In the genomic region with DNA sequence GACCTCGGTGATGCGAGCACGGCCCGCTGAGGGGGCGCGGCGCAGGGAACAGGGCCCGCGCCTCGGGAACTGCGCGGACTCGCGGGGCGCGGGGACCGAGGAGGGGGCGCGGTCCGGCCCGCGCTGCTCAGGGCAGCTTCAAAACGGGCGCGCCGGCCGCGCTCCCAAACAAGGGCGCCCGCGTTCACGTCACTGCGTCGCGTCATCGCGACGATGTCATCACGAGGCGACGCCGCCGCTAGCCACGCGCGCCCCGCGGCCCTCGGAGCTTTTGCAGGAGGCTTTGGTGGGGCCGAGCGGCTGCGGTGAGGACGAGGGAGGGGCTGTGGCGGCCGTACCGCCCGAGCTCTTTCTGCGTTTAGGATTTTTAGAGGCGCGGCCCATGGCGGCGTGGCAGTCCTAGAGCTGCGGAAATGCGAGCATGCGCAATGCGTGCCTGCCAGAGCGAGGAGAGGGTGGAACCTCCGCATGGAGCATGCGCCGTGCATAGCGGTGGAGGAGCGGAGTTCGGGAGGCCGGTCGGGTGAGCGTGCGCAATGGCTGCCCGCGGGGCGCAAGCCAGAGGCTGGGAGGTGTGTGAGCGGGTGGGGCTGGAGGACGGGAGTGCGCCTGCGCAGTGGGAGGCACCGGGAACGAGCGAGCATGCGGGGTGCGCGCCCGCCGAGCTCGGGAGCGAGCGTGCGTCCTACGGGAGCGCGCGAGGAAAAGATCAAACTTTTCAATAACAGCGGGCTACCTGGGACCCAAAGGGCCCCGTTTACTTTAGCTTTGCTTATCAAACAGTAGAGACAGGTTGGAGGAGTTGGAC, we compare ENCODE assay signal across 1 cellular context.
TF ChIP-seq lines count a peak whose summit lies in the region.

A gene with protein sequence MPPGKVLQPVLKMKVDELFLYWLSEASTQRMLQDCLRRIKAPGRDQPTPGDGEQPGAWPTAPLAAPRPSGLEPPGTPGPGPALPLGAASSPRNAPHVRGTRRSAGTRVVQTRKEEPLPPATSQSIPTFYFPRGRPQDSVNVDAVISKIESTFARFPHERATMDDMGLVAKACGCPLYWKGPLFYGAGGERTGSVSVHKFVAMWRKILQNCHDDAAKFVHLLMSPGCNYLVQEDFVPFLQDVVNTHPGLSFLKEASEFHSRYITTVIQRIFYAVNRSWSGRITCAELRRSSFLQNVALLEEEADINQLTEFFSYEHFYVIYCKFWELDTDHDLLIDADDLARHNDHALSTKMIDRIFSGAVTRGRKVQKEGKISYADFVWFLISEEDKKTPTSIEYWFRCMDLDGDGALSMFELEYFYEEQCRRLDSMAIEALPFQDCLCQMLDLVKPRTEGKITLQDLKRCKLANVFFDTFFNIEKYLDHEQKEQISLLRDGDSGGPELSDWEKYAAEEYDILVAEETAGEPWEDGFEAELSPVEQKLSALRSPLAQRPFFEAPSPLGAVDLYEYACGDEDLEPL (minus strand): TSS at position 140 of the 808 bp plus-strand sequence. CDS start 216 bp downstream, outside the sequence.

TF ChIP-seq in HEK293, 187 proteins besides CTCF, POLR2A, EP300 and RAD21 (continued from another document and continues in another):
- TF ChIP-seq OSR2 (tag by site-specific recombination; IDR thresholded peaks at IDR 0.05) (no peak), ZNF571 (tag by site-specific recombination; IDR thresholded peaks at IDR 0.05) (no peak), ZNF600 (tag by site-specific recombination; IDR thresholded peaks at IDR 0.05) (peak; percentile 85), ZNF433 (tag by site-specific recombination; IDR thresholded peaks at IDR 0.05; ENCODE audit: low read depth) (no peak), ZNF292 (tag by site-specific recombination; IDR thresholded peaks at IDR 0.05; ENCODE audit: borderline replicate concordance, low read depth) (no peak), ZSCAN30 (tag by site-specific recombination; IDR thresholded peaks at IDR 0.05) (peak; percentile 79; the same call in 1 of the 2 replicates), ZNF121 (tag by site-specific recombination; IDR thresholded peaks at IDR 0.05) (no peak), MEIS1 (CRISPR knock-in tag; IDR thresholded peaks at IDR 0.05; ENCODE audit: borderline replicate concordance) (no peak), HIC1 (tag by site-specific recombination; IDR thresholded peaks at IDR 0.05) (no peak), ZNF426 (tag by site-specific recombination; IDR thresholded peaks at IDR 0.05) (no peak), HOXA7 (CRISPR knock-in tag; IDR thresholded peaks at IDR 0.05; ENCODE audit: borderline replicate concordance) (no peak), BCL11B (tag by site-specific recombination; IDR thresholded peaks at IDR 0.05; ENCODE audit: low read depth) (no peak), ZNF658 (tag by site-specific recombination; IDR thresholded peaks at IDR 0.05) (no peak), ZNF837 (tag by site-specific recombination; IDR thresholded peaks at IDR 0.05) (no peak), ZNF335 (tag by site-specific recombination; conservative IDR thresholded peaks at IDR 0.05) (peak; percentile 80), ZBTB48 (tag by site-specific recombination; IDR thresholded peaks at IDR 0.05) (no peak), ZNF221 (tag by site-specific recombination; IDR thresholded peaks at IDR 0.05; ENCODE audit: borderline replicate concordance) (no peak), HOXD13 (CRISPR knock-in tag; IDR thresholded peaks at IDR 0.05; ENCODE audit: borderline replicate concordance) (no peak), ZNF843 (tag by site-specific recombination; IDR thresholded peaks at IDR 0.05) (peak; percentile 41; the same call in 1 of the 2 replicates), ZNF624 (tag by site-specific recombination; IDR thresholded peaks at IDR 0.05) (no peak), ZNF394 (tag by site-specific recombination; IDR thresholded peaks at IDR 0.05; ENCODE audit: borderline replicate concordance) (peak; percentile 58; the same call in 1 of the 2 replicates), ZNF10 (tag by site-specific recombination; IDR thresholded peaks at IDR 0.05) (no peak), ZNF561 (tag by site-specific recombination; IDR thresholded peaks at IDR 0.05; ENCODE audit: borderline replicate concordance) (peak; percentile 59; the same call in 1 of the 2 replicates), MYNN (tag by site-specific recombination; IDR thresholded peaks at IDR 0.05; ENCODE audit: borderline replicate concordance) (no peak), ZNF350 (tag by site-specific recombination; IDR thresholded peaks at IDR 0.05) (no peak), ZNF155 (tag by site-specific recombination; IDR thresholded peaks at IDR 0.05) (no peak), YY1 (tag by site-specific recombination; IDR thresholded peaks at IDR 0.05) (peak; percentile 66; the same call in 1 of the 2 replicates), KLF7 (tag by site-specific recombination; IDR thresholded peaks at IDR 0.05; ENCODE audit: borderline replicate concordance) (no peak), ZNF416 (tag by site-specific recombination; IDR thresholded peaks at IDR 0.05) (no peak), ZNF529 (tag by site-specific recombination; IDR thresholded peaks at IDR 0.05; ENCODE audit: insufficient replicate concordance) (no peak), ZNF558 (tag by site-specific recombination; IDR thresholded peaks at IDR 0.05) (no peak), ZNF248 (tag by site-specific recombination; IDR thresholded peaks at IDR 0.05) (no peak), ZNF404 (tag by site-specific recombination; IDR thresholded peaks at IDR 0.05) (no peak), ZNF701 (tag by site-specific recombination; IDR thresholded peaks at IDR 0.05) (no peak), KLF1 (tag by site-specific recombination; IDR thresholded peaks at IDR 0.05) (peak; percentile 56; the same call in 1 of the 2 replicates), ZNF223 (tag by site-specific recombination; IDR thresholded peaks at IDR 0.05) (no peak), SP2 (tag by site-specific recombination; IDR thresholded peaks at IDR 0.05) (peak; percentile 68), ZNF138 (tag by site-specific recombination; IDR thresholded peaks at IDR 0.05; ENCODE audit: borderline replicate concordance) (no peak), ZNF214 (tag by site-specific recombination; IDR thresholded peaks at IDR 0.05; ENCODE audit: borderline replicate concordance) (no peak), RBAK (tag by site-specific recombination; IDR thresholded peaks at IDR 0.05) (no peak), ZNF501 (tag by site-specific recombination; IDR thresholded peaks at IDR 0.05) (no peak), ZNF341 (tag by site-specific recombination; IDR thresholded peaks at IDR 0.05; ENCODE audit: low read depth) (no peak), ZNF580 (tag by site-specific recombination; IDR thresholded peaks at IDR 0.05) (no peak), ZNF560 (tag by site-specific recombination; IDR thresholded peaks at IDR 0.05; ENCODE audit: borderline replicate concordance) (no peak), ZNF830 (tag by site-specific recombination; IDR thresholded peaks at IDR 0.05; ENCODE audit: low read depth) (no peak), KLF16 (tag by site-specific recombination; IDR thresholded peaks at IDR 0.05) (no peak), ZNF510 (tag by site-specific recombination; IDR thresholded peaks at IDR 0.05; ENCODE audit: insufficient replicate concordance) (no peak), ZBTB49 (tag by site-specific recombination; IDR thresholded peaks at IDR 0.05; ENCODE audit: low read depth) (no peak), ZNF239 (tag by site-specific recombination; IDR thresholded peaks at IDR 0.05) (no peak)
- TF ChIP-seq, protein P1, sequence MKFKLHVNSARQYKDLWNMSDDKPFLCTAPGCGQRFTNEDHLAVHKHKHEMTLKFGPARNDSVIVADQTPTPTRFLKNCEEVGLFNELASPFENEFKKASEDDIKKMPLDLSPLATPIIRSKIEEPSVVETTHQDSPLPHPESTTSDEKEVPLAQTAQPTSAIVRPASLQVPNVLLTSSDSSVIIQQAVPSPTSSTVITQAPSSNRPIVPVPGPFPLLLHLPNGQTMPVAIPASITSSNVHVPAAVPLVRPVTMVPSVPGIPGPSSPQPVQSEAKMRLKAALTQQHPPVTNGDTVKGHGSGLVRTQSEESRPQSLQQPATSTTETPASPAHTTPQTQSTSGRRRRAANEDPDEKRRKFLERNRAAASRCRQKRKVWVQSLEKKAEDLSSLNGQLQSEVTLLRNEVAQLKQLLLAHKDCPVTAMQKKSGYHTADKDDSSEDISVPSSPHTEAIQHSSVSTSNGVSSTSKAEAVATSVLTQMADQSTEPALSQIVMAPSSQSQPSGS (tag by site-specific recombination; IDR thresholded peaks at IDR 0.05; ENCODE audit: low read depth) = peak; percentile 88
- TF ChIP-seq, protein P2, sequence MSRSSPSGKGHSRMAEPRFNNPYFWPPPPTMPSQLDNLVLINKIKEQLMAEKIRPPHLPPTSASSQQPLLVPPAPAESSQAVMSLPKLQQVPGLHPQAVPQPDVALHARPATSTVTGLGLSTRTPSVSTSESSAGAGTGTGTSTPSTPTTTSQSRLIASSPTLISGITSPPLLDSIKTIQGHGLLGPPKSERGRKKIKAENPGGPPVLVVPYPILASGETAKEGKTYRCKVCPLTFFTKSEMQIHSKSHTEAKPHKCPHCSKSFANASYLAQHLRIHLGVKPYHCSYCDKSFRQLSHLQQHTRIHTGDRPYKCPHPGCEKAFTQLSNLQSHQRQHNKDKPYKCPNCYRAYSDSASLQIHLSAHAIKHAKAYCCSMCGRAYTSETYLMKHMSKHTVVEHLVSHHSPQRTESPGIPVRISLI (tag by site-specific recombination; IDR thresholded peaks at IDR 0.05) = no peak
- TF ChIP-seq, protein P3, sequence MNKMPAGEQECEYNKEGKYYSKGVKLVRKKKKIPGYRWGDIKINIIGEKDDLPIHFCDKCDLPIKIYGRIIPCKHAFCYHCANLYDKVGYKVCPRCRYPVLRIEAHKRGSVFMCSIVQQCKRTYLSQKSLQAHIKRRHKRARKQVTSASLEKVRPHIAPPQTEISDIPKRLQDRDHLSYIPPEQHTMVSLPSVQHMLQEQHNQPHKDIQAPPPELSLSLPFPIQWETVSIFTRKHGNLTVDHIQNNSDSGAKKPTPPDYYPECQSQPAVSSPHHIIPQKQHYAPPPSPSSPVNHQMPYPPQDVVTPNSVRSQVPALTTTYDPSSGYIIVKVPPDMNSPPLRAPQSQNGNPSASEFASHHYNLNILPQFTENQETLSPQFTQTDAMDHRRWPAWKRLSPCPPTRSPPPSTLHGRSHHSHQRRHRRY (tag by site-specific recombination; IDR thresholded peaks at IDR 0.05) = no peak
- TF ChIP-seq, protein P4, sequence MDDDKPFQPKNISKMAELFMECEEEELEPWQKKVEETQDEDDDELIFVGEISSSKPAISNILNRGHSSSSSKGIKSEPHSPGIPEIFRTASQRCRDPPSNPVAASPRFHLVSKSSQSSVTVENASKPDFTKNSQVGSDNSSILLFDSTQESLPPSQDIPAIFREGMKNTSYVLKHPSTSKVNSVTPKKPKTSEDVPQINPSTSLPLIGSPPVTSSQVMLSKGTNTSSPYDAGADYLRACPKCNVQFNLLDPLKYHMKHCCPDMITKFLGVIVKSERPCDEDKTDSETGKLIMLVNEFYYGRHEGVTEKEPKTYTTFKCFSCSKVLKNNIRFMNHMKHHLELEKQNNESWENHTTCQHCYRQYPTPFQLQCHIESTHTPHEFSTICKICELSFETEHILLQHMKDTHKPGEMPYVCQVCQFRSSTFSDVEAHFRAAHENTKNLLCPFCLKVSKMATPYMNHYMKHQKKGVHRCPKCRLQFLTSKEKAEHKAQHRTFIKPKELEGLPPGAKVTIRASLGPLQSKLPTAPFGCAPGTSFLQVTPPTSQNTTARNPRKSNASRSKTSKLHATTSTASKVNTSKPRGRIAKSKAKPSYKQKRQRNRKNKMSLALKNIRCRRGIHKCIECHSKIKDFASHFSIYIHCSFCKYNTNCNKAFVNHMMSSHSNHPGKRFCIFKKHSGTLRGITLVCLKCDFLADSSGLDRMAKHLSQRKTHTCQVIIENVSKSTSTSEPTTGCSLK (tag by site-specific recombination; IDR thresholded peaks at IDR 0.05) = no peak
- TF ChIP-seq, protein P5, sequence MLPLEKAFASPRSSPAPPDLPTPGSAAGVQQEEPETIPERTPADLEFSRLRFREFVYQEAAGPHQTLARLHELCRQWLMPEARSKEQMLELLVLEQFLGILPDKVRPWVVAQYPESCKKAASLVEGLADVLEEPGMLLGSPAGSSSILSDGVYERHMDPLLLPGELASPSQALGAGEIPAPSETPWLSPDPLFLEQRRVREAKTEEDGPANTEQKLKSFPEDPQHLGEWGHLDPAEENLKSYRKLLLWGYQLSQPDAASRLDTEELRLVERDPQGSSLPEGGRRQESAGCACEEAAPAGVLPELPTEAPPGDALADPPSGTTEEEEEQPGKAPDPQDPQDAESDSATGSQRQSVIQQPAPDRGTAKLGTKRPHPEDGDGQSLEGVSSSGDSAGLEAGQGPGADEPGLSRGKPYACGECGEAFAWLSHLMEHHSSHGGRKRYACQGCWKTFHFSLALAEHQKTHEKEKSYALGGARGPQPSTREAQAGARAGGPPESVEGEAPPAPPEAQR (tag by site-specific recombination; IDR thresholded peaks at IDR 0.05) = no peak
